21 cellular contexts compared by ENCODE assay signal in the genomic region with DNA sequence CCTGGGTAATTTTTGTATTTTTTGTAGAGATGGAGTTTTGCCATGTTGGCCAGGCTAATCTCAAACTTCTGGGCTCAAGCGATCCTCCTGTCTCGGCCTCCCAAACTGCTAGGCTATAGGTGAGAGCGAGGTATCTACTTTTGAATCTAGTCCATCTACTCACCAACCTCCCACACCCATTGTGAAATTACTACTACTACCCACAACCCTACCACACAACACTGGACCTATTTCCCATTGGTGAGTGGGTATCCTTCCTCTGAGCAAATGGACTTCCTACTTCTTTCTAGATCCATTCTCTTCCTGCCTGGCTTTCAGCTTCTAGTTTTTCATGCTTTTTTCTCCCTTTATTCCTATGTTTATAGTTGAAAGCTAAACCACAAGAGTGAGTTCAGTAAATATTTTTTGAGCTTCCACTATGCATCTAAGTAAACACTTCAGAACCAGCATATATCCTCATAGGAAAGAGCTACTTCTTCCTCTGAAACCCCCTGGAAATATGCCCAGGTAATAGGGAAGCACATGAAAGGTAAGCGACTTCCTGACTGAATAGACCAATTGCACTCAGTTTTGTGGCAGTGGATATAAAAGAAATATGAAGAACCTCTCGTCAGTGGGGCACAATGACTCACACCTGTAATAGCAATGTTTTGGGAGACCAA. TPM values are rescaled to one million over a fixed set of nuclear protein-coding genes. Genes with fewer than 3 reads are reported as not detected.
DNase-seq lines count a peak whose midpoint lies in the region; ATAC-seq, FAIRE-seq and TF ChIP-seq lines count a peak whose summit lies in the region.
"Had no signal": no experiment of that assay in that cellular context is flagged by ENCODE, and none has a peak within 500 bp of the region (broad histone marks: within the 10 kb centered on the region; RNA-seq: fewer than 3 reads in every experiment).

No MANE protein-coding gene starts in this region.

- ATAC-seq in RWPE2 (ENCODE audit: low read depth): peak; percentile 42; the same call in 2 of the 3 replicates
- ATAC-seq in GM19035 (IDR thresholded peaks at IDR 0.05; ENCODE audit: unreplicated experiment): no peak
- ATAC-seq: heart right ventricle, T-cell had no signal

- DNase-seq in GM18507 (ENCODE audit: extremely low spot score, insufficient read length, low read depth) (no peak), RWPE2 (ENCODE audit: low spot score) (no peak), keratinocyte (ENCODE audit: low read depth, low spot score) (no peak), hippocampal formation (lab: John Stamatoyannopoulos, UW) (no peak), GOT3 (lab: John Stamatoyannopoulos, UW) (no peak), NCI-H187 treated with DMSO at 0.1 percent for 48 hours (lab: John Stamatoyannopoulos, UW) (no peak)
- DNase-seq: activated CD4-positive, alpha-beta T cell treated with anti-CD3 and anti-CD28 coated beads for 4 hours; activated naive CD4-positive, alpha-beta T cell treated with anti-CD3 and anti-CD28 coated beads, Interleukin-2, amount 50 U/mL, for 16 hours; activated T-cell treated with anti-CD3 and anti-CD28 coated beads, Interleukin-2, amount 50 U/mL, for 48 hours; CD4-positive, CD25-positive, alpha-beta regulatory T cell; heart right ventricle; immature natural killer cell; NCI-H1694 treated with DMSO at 0.1 percent for 48 hours; NCI-H345; SHP77; T-cell had no signal

- H3K4me2 ChIP-seq in keratinocyte (ENCODE audit: control insufficient read depth, extremely low read depth, insufficient read depth, low read depth, low read length): no peak overlapping the region

- H3K36me3 ChIP-seq in RWPE2 (ENCODE audit: low read depth) (peaks cover 14% of the 10 kb centered on the region; the same call in 1 of the 2 replicates), keratinocyte (ENCODE audit: control insufficient read depth in 2 of 2, extremely low read depth in 1 of 2, insufficient read depth in 2 of 2, low read length in 2 of 2) (peaks cover 0 to 4% of the 10 kb centered on the region in 2 experiments)
- H3K36me3 ChIP-seq: ascending aorta, heart right ventricle, suprapubic skin had no signal

- H3K79me2 ChIP-seq in keratinocyte (ENCODE audit: control insufficient read depth, insufficient read depth, low read length): peaks cover 100% of the 10 kb centered on the region

- dilution Hi-C loops in keratinocyte (cut with MboI; ENCODE audit: extremely low pct_ligation_motif_present, low sequenced_read_pairs): no loop called here

- H3K4me3 ChIP-seq in RWPE2 (ENCODE audit: severe bottlenecking) (no peak overlapping the region), keratinocyte (ENCODE audit: control insufficient read depth in 2 of 3, extremely low read depth in 1 of 3, insufficient read depth in 2 of 3, low read depth in 1 of 3, low read length in 3 of 3) (no peak overlapping the region)
- H3K4me3 ChIP-seq: ascending aorta, heart right ventricle, suprapubic skin had no signal

- H3K27ac ChIP-seq in C4-2B: peak overlapping the region; percentile 52
- H3K27ac ChIP-seq in RWPE2 (ENCODE audit: poor library complexity, severe bottlenecking): peak overlapping the region; percentile 7
- H3K27ac ChIP-seq in keratinocyte (ENCODE audit: control insufficient read depth, insufficient read depth, low read length): peak overlapping the region; percentile 13
- H3K27ac ChIP-seq: ascending aorta, epithelial cell of prostate, heart right ventricle, suprapubic skin had no signal

- no peak overlapping the region for H3K9ac ChIP-seq in keratinocyte (ENCODE audit: control insufficient read depth, extremely low read depth, insufficient read depth, low read length)

- H4K20me1 ChIP-seq in keratinocyte (ENCODE audit: control insufficient read depth, extremely low read depth, insufficient read depth, low read length): peaks cover 3% of the 10 kb centered on the region

- H3K27me3 ChIP-seq in RWPE2 (ENCODE audit: insufficient read depth, poor library complexity, severe bottlenecking) (no peaks in the 10 kb centered on the region), keratinocyte (ENCODE audit: control insufficient read depth, extremely low read depth, insufficient read depth, low read length) (no peaks in the 10 kb centered on the region)
- H3K27me3 ChIP-seq: ascending aorta, heart right ventricle, suprapubic skin had no signal

- H3K9me3 ChIP-seq in RWPE2 (ENCODE audit: severe bottlenecking) (no peaks in the 10 kb centered on the region), keratinocyte (ENCODE audit: control insufficient read depth, low read depth, low read length) (no peaks in the 10 kb centered on the region)
- H3K9me3 ChIP-seq: ascending aorta, suprapubic skin had no signal

- TF ChIP-seq CTCF in C4-2B (conservative IDR thresholded peaks at IDR 0.05): no peak
- no peak for TF ChIP-seq CTCF in RWPE2 (IDR thresholded peaks at IDR 0.05; ENCODE audit: poor library complexity, severe bottlenecking)
- no peak for TF ChIP-seq CTCF in keratinocyte (optimal IDR thresholded peaks at IDR 0.05 in 1 of 3, IDR thresholded peaks at IDR 0.05 in 1 of 3, conservative IDR thresholded peaks at IDR 0.05 in 1 of 3; ENCODE audit: extremely low read depth in 1 of 3, insufficient read depth in 2 of 3, low read length in 3 of 3)

- FAIRE-seq in GM18507 (lab: Jason Lieb, UNC) (peak; percentile 68), keratinocyte (lab: Jason Lieb, UNC) (no peak)

- no peaks in the 10 kb centered on the region for H3K9me1 ChIP-seq in keratinocyte (ENCODE audit: control insufficient read depth, extremely low read depth, insufficient read depth, low read length)

- no peak overlapping the region for H2AFZ ChIP-seq in keratinocyte (ENCODE audit: control insufficient read depth, low read length)

- H3K4me1 ChIP-seq in RWPE2 (ENCODE audit: insufficient read depth, poor library complexity, severe bottlenecking) (peaks cover 24% of the 10 kb centered on the region), keratinocyte (ENCODE audit: control insufficient read depth, extremely low read depth, insufficient read depth, low read length) (peaks cover 14% of the 10 kb centered on the region)

RNA-seq across cellular contexts. Expression of a gene that starts 39.1 kb away (rescaled TPM):
- 74.6 to 213 TPM (median 117 TPM) in 3 replicates for polyA plus RNA-seq in keratinocyte
- polyA plus RNA-seq in keratinocyte (2011; ENCODE audit: low read depth): 201 TPM
- 63.2 and 176 TPM in 2 replicates for polyA plus RNA-seq in keratinocyte (2011; cell fraction: cytosol; rRNA removed)
- 167 and 242 TPM in 2 replicates for polyA plus RNA-seq in keratinocyte (2011; cell fraction: nucleus; rRNA removed)
- polyA plus RNA-seq in keratinocyte (2012; ENCODE audit: low replicate concordance): 112 and 184 TPM in 2 replicates
- polyA minus RNA-seq in keratinocyte: 46.1 to 279 TPM (median 153 TPM) in 3 replicates
- polyA minus RNA-seq in keratinocyte (2011; cell fraction: cytosol; rRNA and poly(A)+ RNA removed): 218 TPM
- 151 and 398 TPM in 2 replicates for polyA minus RNA-seq in keratinocyte (2011; cell fraction: nucleus; rRNA and poly(A)+ RNA removed)
